In genomic region chr2:143694335-143694734, GRCh38 we compare ENCODE assay signal across 17 cellular contexts.
"Had no signal": no experiment of that assay in that cellular context is flagged by ENCODE, and none has a peak within 500 bp of the region (broad histone marks: within the 10 kb centered on the region; RNA-seq: fewer than 3 reads in every experiment).

No MANE protein-coding gene starts in this region.

- H3K9me3 Mint-ChIP-seq: activated T-helper 17 cell treated with anti-CD3 and anti-CD28 coated beads, Interleukin-2, amount 50 U/mL, for 72 hours; effector memory CD8-positive, alpha-beta T cell; WTC11 had no signal

- H3K36me3 Mint-ChIP-seq: WTC11 had no signal

- H3K4me1 ChIP-seq: breast epithelium, transverse colon, vagina had no signal

- H3K4me3 ChIP-seq: breast epithelium, lung, transverse colon, vagina had no signal

- ATAC-seq: activated T-helper 17 cell treated with anti-CD3 and anti-CD28 coated beads, Interleukin-2, amount 50 U/mL, for 72 hours; effector memory CD8-positive, alpha-beta T cell; WTC11 had no signal

- DNase-seq: activated CD4-positive, alpha-beta T cell treated with anti-CD3 and anti-CD28 coated beads for 4 hours; activated CD8-positive, alpha-beta memory T cell treated with anti-CD3 and anti-CD28 coated beads for 24 hours; activated naive CD4-positive, alpha-beta T cell treated with Interleukin-2 at 50 U/mL for 16 hours; aorta; dermis blood vessel endothelial cell; effector memory CD8-positive, alpha-beta T cell; islet precursor cell; stimulated activated CD4-positive, alpha-beta T cell treated with anti-CD3 and anti-CD28 coated beads, Interleukin-2, amount 100 ng/mL, for 48 hours; stimulated activated naive CD4-positive, alpha-beta T cell; T-helper 1 cell; transverse colon had no signal

- H3K27ac ChIP-seq: breast epithelium, epithelial cell of prostate, transverse colon, vagina had no signal

- H3K9me3 ChIP-seq: breast epithelium, transverse colon, vagina had no signal

- H3K36me3 ChIP-seq: breast epithelium, transverse colon, vagina had no signal

- H3K4me3 Mint-ChIP-seq: activated T-helper 17 cell treated with anti-CD3 and anti-CD28 coated beads, Interleukin-2, amount 50 U/mL, for 72 hours; effector memory CD8-positive, alpha-beta T cell; WTC11 had no signal

- H3K27me3 ChIP-seq: breast epithelium, transverse colon, vagina had no signal

- H3K27me3 Mint-ChIP-seq: activated T-helper 17 cell treated with anti-CD3 and anti-CD28 coated beads, Interleukin-2, amount 50 U/mL, for 72 hours; effector memory CD8-positive, alpha-beta T cell had no signal

- H3K27ac Mint-ChIP-seq: activated T-helper 17 cell treated with anti-CD3 and anti-CD28 coated beads, Interleukin-2, amount 50 U/mL, for 72 hours; effector memory CD8-positive, alpha-beta T cell; WTC11 had no signal
